ENCODE assay signal across 8 cellular contexts in genomic region chr14:67619446-67620216, GRCh38. TPM values are rescaled to one million over a fixed set of nuclear protein-coding genes. Genes with fewer than 3 reads are reported as not detected.
DNase-seq lines count a peak whose midpoint lies in the region; ATAC-seq and TF ChIP-seq lines count a peak whose summit lies in the region.

TSS of gene ARG2 (plus strand) at chr14:67619920. CDS start at chr14:67619978, 58 bp downstream.

- BruUV-seq in PC-3 (replicated peaks; lab: Mats Ljungman, UMichigan) = no TSS peak

- no peak for TF ChIP-seq EP300 in Ishikawa (IDR thresholded peaks at IDR 0.05; ENCODE audit: borderline replicate concordance)

- H3K9me2 ChIP-seq in PC-3 (replicated peaks; ENCODE audit: low read length) = no peaks in the 10 kb centered on the region

- no peaks in the 10 kb centered on the region for H3K79me2 ChIP-seq in PC-3 (ENCODE audit: low read length)

- H3K9ac ChIP-seq in PC-3 (ENCODE audit: low read length) (0 out of 2 replicates have a peak within 1 kb of the TSS, but pooled peaks have one; percentile 5), muscle layer of colon (ENCODE audit: low read length) (peak within 1 kb of the TSS; percentile 71)

- DNase-seq in DMS153 (lab: John Stamatoyannopoulos, UW) (peak; percentile 95), PC-3 (peak; percentile 95)
- peak; percentile 98 for DNase-seq in activated T-cell treated with anti-CD3 and anti-CD28 coated beads, Interleukin-2, amount 50 U/mL, for 4 hours
- DNase-seq in stimulated activated CD8-positive, alpha-beta memory T cell treated with anti-CD3 and anti-CD28 coated beads, Interleukin-7, amount 100 ng/mL, for 24 hours (ENCODE audit: low read depth) = peak; percentile 92

- H3K4me3 ChIP-seq in PC-3 (ENCODE audit: low read length) (peak within 1 kb of the TSS; percentile 77), muscle layer of colon (ENCODE audit: low read depth in 1 of 2, low read length in 2 of 2) (peak within 1 kb of the TSS; percentile 71 to 77)

- intact Hi-C loops in PC-3 (cut with micrococcal nuclease) = loop anchor here (1.0 kb wide), 2 partner anchors 20 to 76 kb away; partner anchors contain the start of gene RDH11

- peaks cover 6% of the 10 kb centered on the region for H3K27me3 Mint-ChIP-seq in activated T-cell treated with anti-CD3 and anti-CD28 coated beads, Interleukin-2, amount 50 U/mL, for 4 hours (ENCODE audit: low read depth)

- ATAC-seq in GM21619 (IDR thresholded peaks at IDR 0.05; ENCODE audit: unreplicated experiment) (peak; percentile 88), PC-3 (peak; percentile 84), esophagus mucosa (peak; percentile 97)
- peak; percentile 94 to 98 for ATAC-seq in activated T-cell treated with anti-CD3 and anti-CD28 coated beads, Interleukin-2, amount 50 U/mL, for 4 hours

- H3K4me1 ChIP-seq in PC-3 (ENCODE audit: insufficient read depth, low read length) (peaks cover 31% of the 10 kb centered on the region), muscle layer of colon (ENCODE audit: insufficient read depth, low read length) (peaks cover 23% of the 10 kb centered on the region)

- H3K4me1 Mint-ChIP-seq in activated T-cell treated with anti-CD3 and anti-CD28 coated beads, Interleukin-2, amount 50 U/mL, for 4 hours (ENCODE audit: low read depth) = peaks cover 27% of the 10 kb centered on the region

- peak within 1 kb of the TSS; percentile 96 for H2AFZ ChIP-seq in PC-3 (ENCODE audit: low read length)

- peak within 1 kb of the TSS; percentile 85 for H3K4me3 Mint-ChIP-seq in activated T-cell treated with anti-CD3 and anti-CD28 coated beads, Interleukin-2, amount 50 U/mL, for 4 hours

- H3K9me3 ChIP-seq in PC-3 (ENCODE audit: low read length) (no peaks in the 10 kb centered on the region), muscle layer of colon (ENCODE audit: low read length) (no peaks in the 10 kb centered on the region)

- 0 out of 2 replicates have a peak, but pooled peaks have one; percentile 1 for TF ChIP-seq RAD21 in Ishikawa (IDR thresholded peaks at IDR 0.05; ENCODE audit: low read depth)

- H3K27ac ChIP-seq in PC-3 (ENCODE audit: low read length) (no peak within 1 kb of the TSS), muscle layer of colon (ENCODE audit: low read depth, low read length) (peak within 1 kb of the TSS; percentile 19)

- POLR2A ChIA-PET in PC-3 (lab: Charles Lee; ENCODE audit: unreplicated experiment) = interaction anchor here (0.6 to 0.8 kb wide), 2 partner anchors 19 to 83 kb away, joined by 3 to 4 read pairs; partner anchors contain the start of gene PIGH

- CTCF ChIA-PET in PC-3 (lab: Charles Lee) = interaction anchor here (0.6 to 3.0 kb wide), 13 partner anchors 12 to 93 kb away, joined by 3 to 70 read pairs (median 7); partner anchors contain the start of genes PIGH and RDH11

- H3K36me3 ChIP-seq in PC-3 (ENCODE audit: low read depth, low read length) (no peaks in the 10 kb centered on the region), muscle layer of colon (ENCODE audit: insufficient read depth, low read length) (no peaks in the 10 kb centered on the region)

- H3K27me3 ChIP-seq in PC-3 (ENCODE audit: low read length) (no peaks in the 10 kb centered on the region), muscle layer of colon (ENCODE audit: control insufficient read depth in 1 of 2, insufficient read depth in 2 of 2, low read length in 2 of 2) (no peaks in the 10 kb centered on the region)

- H4K20me1 ChIP-seq in PC-3 (ENCODE audit: low read length) = no peaks in the 10 kb centered on the region

- peak within 1 kb of the TSS; percentile 98 for H3K4me2 ChIP-seq in PC-3 (ENCODE audit: low read length)

- peaks cover 1% of the 10 kb centered on the region for H3K36me3 Mint-ChIP-seq in activated T-cell treated with anti-CD3 and anti-CD28 coated beads, Interleukin-2, amount 50 U/mL, for 4 hours (ENCODE audit: insufficient read depth)

- H3K9me3 Mint-ChIP-seq in activated T-cell treated with anti-CD3 and anti-CD28 coated beads, Interleukin-2, amount 50 U/mL, for 4 hours = no peaks in the 10 kb centered on the region

- peak; percentile 32; the same call in 1 of the 2 replicates for TF ChIP-seq CTCF in PC-3 (conservative IDR thresholded peaks at IDR 0.05; ENCODE audit: low read depth, low read length)

- no peaks in the 10 kb centered on the region for H3F3A ChIP-seq in PC-3 (ENCODE audit: low read length, unreplicated experiment)

TF ChIP-seq in Ishikawa, 13 proteins besides CTCF, POLR2A, EP300 and RAD21:
- peak; percentile 80 for TF ChIP-seq MAX (IDR thresholded peaks at IDR 0.05)
- no peak for TF ChIP-seq EGR1 (IDR thresholded peaks at IDR 0.05)
- TF ChIP-seq NFIC (IDR thresholded peaks at IDR 0.05) = no peak; the same call in none of the 2 replicates
- peak; percentile 14; the same call in 1 of the 2 replicates for TF ChIP-seq CEBPB (IDR thresholded peaks at IDR 0.05)
- TF ChIP-seq USF1 (IDR thresholded peaks at IDR 0.05) = peak; percentile 18; the same call in 1 of the 2 replicates
- TF ChIP-seq TCF12 (IDR thresholded peaks at IDR 0.05; ENCODE audit: low read depth) = peak; percentile 71; the same call in 1 of the 2 replicates
- TF ChIP-seq TEAD4 (IDR thresholded peaks at IDR 0.05) = peak; percentile 45
- no peak for TF ChIP-seq FOXM1 (IDR thresholded peaks at IDR 0.05; ENCODE audit: borderline replicate concordance, low read depth)
- peak; percentile 95 for TF ChIP-seq CREB1 (IDR thresholded peaks at IDR 0.05; ENCODE audit: low read depth)

RNA-seq across cellular contexts. Expression of gene ARG2, which starts in this region (rescaled TPM):
- total RNA-seq in PC-3 (2014; rRNA removed) (1.1 and 1.7 TPM in 2 replicates), esophagus mucosa (35.6 TPM)
- total RNA-seq in activated T-cell treated with anti-CD3 and anti-CD28 coated beads, Interleukin-2, amount 50 U/mL, for 4 hours = 1 to 10 TPM; 3.1 to 4.6 (median 4.3) TPM
